Comparison of ENCODE assay signal across 9 cellular contexts in genomic region chr17:42067371-42068180, GRCh38. TPM values are rescaled to one million over a fixed set of nuclear protein-coding genes. Genes with fewer than 3 reads are reported as not detected.
DNase-seq lines count a peak whose midpoint lies in the region; ATAC-seq and TF ChIP-seq lines count a peak whose summit lies in the region.
"Had no signal": no experiment of that assay in that cellular context is flagged by ENCODE, and none has a peak within 500 bp of the region (broad histone marks: within the 10 kb centered on the region; RNA-seq: fewer than 3 reads in every experiment).

No MANE protein-coding gene starts in this region.

- no peak for TF ChIP-seq POLR2A in gastrocnemius medialis (IDR thresholded peaks at IDR 0.05)

- no peaks in the 10 kb centered on the region for H3K9me3 ChIP-seq in gastrocnemius medialis

- no peaks in the 10 kb centered on the region for H3K27me3 ChIP-seq in gastrocnemius medialis

- in situ Hi-C loops in gastrocnemius medialis (cut with MboI; ENCODE audit: low sequenced_read_pairs in 4 of 4): loop anchor here in 3 of 4 donors (5.0 to 10.0 kb wide), 2 partner anchors 35 to 47 kb away; partner anchors contain the start of gene DHX58 (in 1 of the 3)

- peak overlapping the region; percentile 45 to 70 (median 61) for H3K27ac ChIP-seq in gastrocnemius medialis

- H3K27ac Mint-ChIP-seq in activated naive CD8-positive, alpha-beta T cell treated with anti-CD3 and anti-CD28 coated beads for 36 hours: no peak overlapping the region

- no peaks in the 10 kb centered on the region for H3K9me3 Mint-ChIP-seq in activated naive CD8-positive, alpha-beta T cell treated with anti-CD3 and anti-CD28 coated beads for 36 hours
- H3K9me3 Mint-ChIP-seq: IgD-negative memory B cell had no signal

- H3K4me3 ChIP-seq in HFF-Myc (replicated peaks; ENCODE audit: low read depth, low read length) (no peak overlapping the region), gastrocnemius medialis (no peak overlapping the region)

- H3K4me3 Mint-ChIP-seq in activated naive CD8-positive, alpha-beta T cell treated with anti-CD3 and anti-CD28 coated beads for 36 hours: no peak overlapping the region
- H3K4me3 Mint-ChIP-seq: IgD-negative memory B cell had no signal

- H3K36me3 ChIP-seq in gastrocnemius medialis: no peaks in the 10 kb centered on the region

- peaks cover 24 to 27% of the 10 kb centered on the region in 2 donors for H3K4me1 ChIP-seq in gastrocnemius medialis

- no peaks in the 10 kb centered on the region for H3K36me3 Mint-ChIP-seq in activated naive CD8-positive, alpha-beta T cell treated with anti-CD3 and anti-CD28 coated beads for 36 hours
- H3K36me3 Mint-ChIP-seq: IgD-negative memory B cell had no signal

- ATAC-seq in left ventricle myocardium superior (peak; percentile 37), gastrocnemius medialis (peak; percentile 68 to 78), HG03378 (IDR thresholded peaks at IDR 0.05; ENCODE audit: unreplicated experiment) (no peak), HG02763 (IDR thresholded peaks at IDR 0.05; ENCODE audit: unreplicated experiment) (no peak)

- TF ChIP-seq CTCF in HFF-Myc (IDR thresholded peaks at IDR 0.05; ENCODE audit: low read depth, low read length, missing control alignments) (peak; percentile 94), gastrocnemius medialis (IDR thresholded peaks at IDR 0.05 in 4 of 5, conservative IDR thresholded peaks at IDR 0.05 in 1 of 5) (peak; percentile 89 to 96 (median 95))

- peak; percentile 64 for DNase-seq in CD1c-positive myeloid dendritic cell (ENCODE audit: extremely low spot score)
- no peak for DNase-seq in HFF-Myc (ENCODE audit: extremely low read depth, low read depth)
- peak; percentile 84 for DNase-seq in SK-N-DZ (ENCODE audit: low spot score)
- peak; percentile 67 for DNase-seq in activated naive CD8-positive, alpha-beta T cell treated with anti-CD3 and anti-CD28 coated beads for 36 hours
- peak; percentile 77 for DNase-seq in left ventricle myocardium superior
- peak; percentile 43 to 80 for DNase-seq in gastrocnemius medialis

- H3K27me3 Mint-ChIP-seq in activated naive CD8-positive, alpha-beta T cell treated with anti-CD3 and anti-CD28 coated beads for 36 hours: peaks cover 5% of the 10 kb centered on the region

- intact Hi-C loops in left ventricle myocardium superior (cut with micrococcal nuclease): no loop called here
- intact Hi-C loops in gastrocnemius medialis (cut with DNase I; ENCODE audit: low total_unique reads): loop anchor here (1.0 kb wide), 2 partner anchors 34 to 49 kb away; no protein-coding TSS in a partner anchor

- H3K4me1 Mint-ChIP-seq in activated naive CD8-positive, alpha-beta T cell treated with anti-CD3 and anti-CD28 coated beads for 36 hours: peaks cover 31% of the 10 kb centered on the region

RNA-seq across cellular contexts. Expression of gene C17orf113, which starts 17.2 kb away (rescaled TPM):
- polyA plus RNA-seq in SK-N-DZ (2014; cell fraction: cytosol; rRNA removed): 2.0 and 2.5 TPM in 2 replicates
- polyA plus RNA-seq in SK-N-DZ (2014; cell fraction: nucleus; rRNA removed): 1.7 and 2.3 TPM in 2 replicates
- total RNA-seq in activated naive CD8-positive, alpha-beta T cell treated with anti-CD3 and anti-CD28 coated beads for 36 hours: under 1 TPM; 0.23 to 0.40 TPM
- 0.52 TPM for total RNA-seq in left ventricle myocardium superior
- total RNA-seq in gastrocnemius medialis: under 1 TPM; 0.13 to 0.86 (median 0.38) TPM

RNA-seq across cellular contexts. Expression of gene ZNF385C, which starts 30.7 kb away (rescaled TPM):
- 12.5 and 12.6 TPM in 2 replicates for polyA plus RNA-seq in SK-N-DZ (2014; cell fraction: cytosol; rRNA removed)
- polyA plus RNA-seq in SK-N-DZ (2014; cell fraction: nucleus; rRNA removed): 6.9 and 13.5 TPM in 2 replicates
- total RNA-seq in activated naive CD8-positive, alpha-beta T cell treated with anti-CD3 and anti-CD28 coated beads for 36 hours: 1 to 10 TPM in 1 of 2 experiments, under 1 TPM in 1; 0.92 to 1.2 TPM
- total RNA-seq in left ventricle myocardium superior: 0.20 TPM
- total RNA-seq in gastrocnemius medialis: under 1 TPM in 2 of 4 donors, not detected in 2; 0.26 to 0.78 TPM

RNA-seq across cellular contexts. Expression of gene DHX58, which starts 44.9 kb away (rescaled TPM):
- 0.05 and 0.59 TPM in 2 replicates for polyA plus RNA-seq in SK-N-DZ (2014; cell fraction: cytosol; rRNA removed)
- 1.5 and 5.5 TPM in 2 replicates for polyA plus RNA-seq in SK-N-DZ (2014; cell fraction: nucleus; rRNA removed)
- 10 to 100 TPM; 23.5 to 24.9 TPM for total RNA-seq in activated naive CD8-positive, alpha-beta T cell treated with anti-CD3 and anti-CD28 coated beads for 36 hours
- total RNA-seq in left ventricle myocardium superior (3.8 TPM), gastrocnemius medialis (1 to 10 TPM; 1.1 to 4.4 (median 3.1) TPM)

RNA-seq across cellular contexts. Expression of gene NKIRAS2, which starts 47.7 kb away (rescaled TPM):
- 79.4 and 94.0 TPM in 2 replicates for polyA plus RNA-seq in SK-N-DZ (2014; cell fraction: cytosol; rRNA removed)
- polyA plus RNA-seq in SK-N-DZ (2014; cell fraction: nucleus; rRNA removed): 26.2 and 34.8 TPM in 2 replicates
- 10 to 100 TPM; 20.3 to 25.0 TPM for total RNA-seq in activated naive CD8-positive, alpha-beta T cell treated with anti-CD3 and anti-CD28 coated beads for 36 hours
- 44.8 TPM for total RNA-seq in left ventricle myocardium superior
- 10 to 100 TPM; 48.8 to 77.0 (median 63.4) TPM for total RNA-seq in gastrocnemius medialis

RNA-seq across cellular contexts. Expression of gene DNAJC7, which starts 50.3 kb away (rescaled TPM):
- polyA plus RNA-seq in SK-N-DZ (2014; cell fraction: cytosol; rRNA removed): 159 and 167 TPM in 2 replicates
- 80.4 and 84.3 TPM in 2 replicates for polyA plus RNA-seq in SK-N-DZ (2014; cell fraction: nucleus; rRNA removed)
- total RNA-seq in activated naive CD8-positive, alpha-beta T cell treated with anti-CD3 and anti-CD28 coated beads for 36 hours: 100 to 1,000 TPM; 103 to 106 TPM
- total RNA-seq in left ventricle myocardium superior (76.6 TPM), gastrocnemius medialis (10 to 100 TPM; 64.4 to 78.9 (median 66.4) TPM)

Comparison
In these comparisons a context has a peak if more than half of its experiments do, and no peak if none do; other contexts are left out.
1. ATAC-seq: peak in left ventricle myocardium superior (single experiment) and gastrocnemius medialis (2 of 2); none in HG03378 (single experiment) and HG02763 (single experiment).